1 cellular context compared by ENCODE assay signal in the genomic region with DNA sequence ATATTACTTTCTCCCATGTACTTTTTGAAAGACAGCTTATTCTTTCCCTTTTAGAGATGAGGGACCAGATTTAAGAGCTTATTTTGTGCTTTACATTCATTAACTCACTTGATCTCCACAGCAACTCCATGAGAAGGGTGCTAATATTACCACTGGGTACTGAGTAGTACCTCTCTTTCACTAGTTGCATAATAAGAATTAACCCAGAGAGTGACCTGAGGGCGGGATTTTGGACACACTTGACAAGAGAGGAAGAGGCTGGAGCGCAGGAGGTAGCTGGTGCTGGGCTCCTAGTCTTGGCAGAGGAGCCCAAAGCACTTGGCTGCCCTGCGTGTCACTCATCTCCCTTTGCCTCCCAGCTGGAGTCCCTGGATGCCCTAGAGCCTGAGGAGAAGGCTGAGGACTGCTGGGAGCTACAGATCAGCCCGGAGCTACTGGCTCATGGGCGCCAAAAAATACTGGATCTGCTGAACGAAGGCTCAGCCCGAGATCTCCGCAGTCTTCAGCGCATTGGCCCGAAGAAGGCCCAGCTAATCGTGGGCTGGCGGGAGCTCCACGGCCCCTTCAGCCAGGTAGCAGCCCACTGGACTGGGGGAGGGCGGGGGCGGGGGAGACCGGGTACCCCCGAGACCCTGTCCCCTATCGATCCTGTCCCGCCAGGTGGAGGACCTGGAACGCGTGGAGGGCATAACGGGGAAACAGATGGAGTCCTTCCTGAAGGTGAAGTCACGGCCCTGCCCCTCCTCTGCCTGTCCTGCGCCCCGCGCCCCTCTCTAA.
TF ChIP-seq lines count a peak whose summit lies in the region.

No MANE protein-coding gene starts in this region.

TF ChIP-seq in HEK293, 187 proteins besides CTCF, POLR2A, EP300 and RAD21:
- no peak for TF ChIP-seq ZNF266 (tag by site-specific recombination; IDR thresholded peaks at IDR 0.05; ENCODE audit: low read depth)
- TF ChIP-seq ZSCAN30 (tag by site-specific recombination; IDR thresholded peaks at IDR 0.05), result no peak
- TF ChIP-seq ZNF660 (tag by site-specific recombination; IDR thresholded peaks at IDR 0.05), result peak; percentile 6; the same call in 1 of the 2 replicates
- TF ChIP-seq ZFP3 (tag by site-specific recombination; IDR thresholded peaks at IDR 0.05; ENCODE audit: low read depth), result no peak
- peak; percentile 80 for TF ChIP-seq PRDM1 (tag by site-specific recombination; IDR thresholded peaks at IDR 0.05)
- TF ChIP-seq ZNF837 (tag by site-specific recombination; IDR thresholded peaks at IDR 0.05), result 0 out of 2 replicates have a peak, but pooled peaks have one; percentile 38
- 0 out of 2 replicates have a peak, but pooled peaks have one; percentile 42 for TF ChIP-seq ZNF777 (tag by site-specific recombination; IDR thresholded peaks at IDR 0.05; ENCODE audit: borderline replicate concordance)
- TF ChIP-seq, protein P1, sequence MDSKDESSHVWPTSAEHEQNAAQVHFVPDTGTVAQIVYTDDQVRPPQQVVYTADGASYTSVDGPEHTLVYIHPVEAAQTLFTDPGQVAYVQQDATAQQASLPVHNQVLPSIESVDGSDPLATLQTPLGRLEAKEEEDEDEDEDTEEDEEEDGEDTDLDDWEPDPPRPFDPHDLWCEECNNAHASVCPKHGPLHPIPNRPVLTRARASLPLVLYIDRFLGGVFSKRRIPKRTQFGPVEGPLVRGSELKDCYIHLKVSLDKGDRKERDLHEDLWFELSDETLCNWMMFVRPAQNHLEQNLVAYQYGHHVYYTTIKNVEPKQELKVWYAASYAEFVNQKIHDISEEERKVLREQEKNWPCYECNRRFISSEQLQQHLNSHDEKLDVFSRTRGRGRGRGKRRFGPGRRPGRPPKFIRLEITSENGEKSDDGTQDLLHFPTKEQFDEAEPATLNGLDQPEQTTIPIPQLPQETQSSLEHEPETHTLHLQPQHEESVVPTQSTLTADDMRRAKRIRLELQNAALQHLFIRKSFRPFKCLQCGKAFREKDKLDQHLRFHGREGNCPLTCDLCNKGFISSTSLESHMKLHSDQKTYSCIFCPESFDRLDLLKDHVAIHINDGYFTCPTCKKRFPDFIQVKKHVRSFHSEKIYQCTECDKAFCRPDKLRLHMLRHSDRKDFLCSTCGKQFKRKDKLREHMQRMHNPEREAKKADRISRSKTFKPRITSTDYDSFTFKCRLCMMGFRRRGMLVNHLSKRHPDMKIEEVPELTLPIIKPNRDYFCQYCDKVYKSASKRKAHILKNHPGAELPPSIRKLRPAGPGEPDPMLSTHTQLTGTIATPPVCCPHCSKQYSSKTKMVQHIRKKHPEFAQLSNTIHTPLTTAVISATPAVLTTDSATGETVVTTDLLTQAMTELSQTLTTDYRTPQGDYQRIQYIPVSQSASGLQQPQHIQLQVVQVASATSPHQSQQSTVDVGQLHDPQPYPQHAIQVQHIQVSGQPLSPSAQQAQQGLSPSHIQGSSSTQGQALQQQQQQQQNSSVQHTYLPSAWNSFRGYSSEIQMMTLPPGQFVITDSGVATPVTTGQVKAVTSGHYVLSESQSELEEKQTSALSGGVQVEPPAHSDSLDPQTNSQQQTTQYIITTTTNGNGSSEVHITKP (tag by site-specific recombination; IDR thresholded peaks at IDR 0.05), result peak; percentile 93
- TF ChIP-seq, protein P2, sequence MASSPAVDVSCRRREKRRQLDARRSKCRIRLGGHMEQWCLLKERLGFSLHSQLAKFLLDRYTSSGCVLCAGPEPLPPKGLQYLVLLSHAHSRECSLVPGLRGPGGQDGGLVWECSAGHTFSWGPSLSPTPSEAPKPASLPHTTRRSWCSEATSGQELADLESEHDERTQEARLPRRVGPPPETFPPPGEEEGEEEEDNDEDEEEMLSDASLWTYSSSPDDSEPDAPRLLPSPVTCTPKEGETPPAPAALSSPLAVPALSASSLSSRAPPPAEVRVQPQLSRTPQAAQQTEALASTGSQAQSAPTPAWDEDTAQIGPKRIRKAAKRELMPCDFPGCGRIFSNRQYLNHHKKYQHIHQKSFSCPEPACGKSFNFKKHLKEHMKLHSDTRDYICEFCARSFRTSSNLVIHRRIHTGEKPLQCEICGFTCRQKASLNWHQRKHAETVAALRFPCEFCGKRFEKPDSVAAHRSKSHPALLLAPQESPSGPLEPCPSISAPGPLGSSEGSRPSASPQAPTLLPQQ (tag by site-specific recombination; IDR thresholded peaks at IDR 0.05), result no peak
- 0 out of 2 replicates have a peak, but pooled peaks have one; percentile 14 for TF ChIP-seq ZNF157 (tag by site-specific recombination; IDR thresholded peaks at IDR 0.05)
- TF ChIP-seq ZBTB48 (tag by site-specific recombination; IDR thresholded peaks at IDR 0.05), result peak; percentile 80
- TF ChIP-seq ZNF133 (tag by site-specific recombination; IDR thresholded peaks at IDR 0.05), result no peak; the same call in 1 of the 2 replicates
- peak; percentile 83 for TF ChIP-seq ZIC2 (tag by site-specific recombination; IDR thresholded peaks at IDR 0.05)
- 0 out of 2 replicates have a peak, but pooled peaks have one; percentile 34 for TF ChIP-seq REPIN1 (tag by site-specific recombination; IDR thresholded peaks at IDR 0.05; ENCODE audit: low read depth)
- TF ChIP-seq, protein P3, sequence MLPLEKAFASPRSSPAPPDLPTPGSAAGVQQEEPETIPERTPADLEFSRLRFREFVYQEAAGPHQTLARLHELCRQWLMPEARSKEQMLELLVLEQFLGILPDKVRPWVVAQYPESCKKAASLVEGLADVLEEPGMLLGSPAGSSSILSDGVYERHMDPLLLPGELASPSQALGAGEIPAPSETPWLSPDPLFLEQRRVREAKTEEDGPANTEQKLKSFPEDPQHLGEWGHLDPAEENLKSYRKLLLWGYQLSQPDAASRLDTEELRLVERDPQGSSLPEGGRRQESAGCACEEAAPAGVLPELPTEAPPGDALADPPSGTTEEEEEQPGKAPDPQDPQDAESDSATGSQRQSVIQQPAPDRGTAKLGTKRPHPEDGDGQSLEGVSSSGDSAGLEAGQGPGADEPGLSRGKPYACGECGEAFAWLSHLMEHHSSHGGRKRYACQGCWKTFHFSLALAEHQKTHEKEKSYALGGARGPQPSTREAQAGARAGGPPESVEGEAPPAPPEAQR (tag by site-specific recombination; IDR thresholded peaks at IDR 0.05), result 0 out of 2 replicates have a peak, but pooled peaks have one; percentile 2
- TF ChIP-seq, protein P4, sequence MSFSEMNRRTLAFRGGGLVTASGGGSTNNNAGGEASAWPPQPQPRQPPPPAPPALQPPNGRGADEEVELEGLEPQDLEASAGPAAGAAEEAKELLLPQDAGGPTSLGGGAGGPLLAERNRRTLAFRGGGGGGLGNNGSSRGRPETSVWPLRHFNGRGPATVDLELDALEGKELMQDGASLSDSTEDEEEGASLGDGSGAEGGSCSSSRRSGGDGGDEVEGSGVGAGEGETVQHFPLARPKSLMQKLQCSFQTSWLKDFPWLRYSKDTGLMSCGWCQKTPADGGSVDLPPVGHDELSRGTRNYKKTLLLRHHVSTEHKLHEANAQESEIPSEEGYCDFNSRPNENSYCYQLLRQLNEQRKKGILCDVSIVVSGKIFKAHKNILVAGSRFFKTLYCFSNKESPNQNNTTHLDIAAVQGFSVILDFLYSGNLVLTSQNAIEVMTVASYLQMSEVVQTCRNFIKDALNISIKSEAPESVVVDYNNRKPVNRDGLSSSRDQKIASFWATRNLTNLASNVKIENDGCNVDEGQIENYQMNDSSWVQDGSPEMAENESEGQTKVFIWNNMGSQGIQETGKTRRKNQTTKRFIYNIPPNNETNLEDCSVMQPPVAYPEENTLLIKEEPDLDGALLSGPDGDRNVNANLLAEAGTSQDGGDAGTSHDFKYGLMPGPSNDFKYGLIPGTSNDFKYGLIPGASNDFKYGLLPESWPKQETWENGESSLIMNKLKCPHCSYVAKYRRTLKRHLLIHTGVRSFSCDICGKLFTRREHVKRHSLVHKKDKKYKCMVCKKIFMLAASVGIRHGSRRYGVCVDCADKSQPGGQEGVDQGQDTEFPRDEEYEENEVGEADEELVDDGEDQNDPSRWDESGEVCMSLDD (tag by site-specific recombination; IDR thresholded peaks at IDR 0.05), result no peak; the same call in none of the 2 replicates
- TF ChIP-seq ZNF174 (tag by site-specific recombination; IDR thresholded peaks at IDR 0.05), result no peak
- TF ChIP-seq ZNF76 (tag by site-specific recombination; IDR thresholded peaks at IDR 0.05; ENCODE audit: borderline replicate concordance, low read depth), result peak; percentile 78; the same call in 1 of the 2 replicates
- TF ChIP-seq ZNF221 (tag by site-specific recombination; IDR thresholded peaks at IDR 0.05; ENCODE audit: borderline replicate concordance), result no peak
- TF ChIP-seq, protein P5, sequence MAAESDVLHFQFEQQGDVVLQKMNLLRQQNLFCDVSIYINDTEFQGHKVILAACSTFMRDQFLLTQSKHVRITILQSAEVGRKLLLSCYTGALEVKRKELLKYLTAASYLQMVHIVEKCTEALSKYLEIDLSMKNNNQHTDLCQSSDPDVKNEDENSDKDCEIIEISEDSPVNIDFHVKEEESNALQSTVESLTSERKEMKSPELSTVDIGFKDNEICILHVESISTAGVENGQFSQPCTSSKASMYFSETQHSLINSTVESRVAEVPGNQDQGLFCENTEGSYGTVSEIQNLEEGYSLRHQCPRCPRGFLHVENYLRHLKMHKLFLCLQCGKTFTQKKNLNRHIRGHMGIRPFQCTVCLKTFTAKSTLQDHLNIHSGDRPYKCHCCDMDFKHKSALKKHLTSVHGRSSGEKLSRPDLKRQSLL (tag by site-specific recombination; IDR thresholded peaks at IDR 0.05), result peak; percentile 75
- TF ChIP-seq ZNF112 (tag by site-specific recombination; IDR thresholded peaks at IDR 0.05), result no peak
- TF ChIP-seq, protein P6, sequence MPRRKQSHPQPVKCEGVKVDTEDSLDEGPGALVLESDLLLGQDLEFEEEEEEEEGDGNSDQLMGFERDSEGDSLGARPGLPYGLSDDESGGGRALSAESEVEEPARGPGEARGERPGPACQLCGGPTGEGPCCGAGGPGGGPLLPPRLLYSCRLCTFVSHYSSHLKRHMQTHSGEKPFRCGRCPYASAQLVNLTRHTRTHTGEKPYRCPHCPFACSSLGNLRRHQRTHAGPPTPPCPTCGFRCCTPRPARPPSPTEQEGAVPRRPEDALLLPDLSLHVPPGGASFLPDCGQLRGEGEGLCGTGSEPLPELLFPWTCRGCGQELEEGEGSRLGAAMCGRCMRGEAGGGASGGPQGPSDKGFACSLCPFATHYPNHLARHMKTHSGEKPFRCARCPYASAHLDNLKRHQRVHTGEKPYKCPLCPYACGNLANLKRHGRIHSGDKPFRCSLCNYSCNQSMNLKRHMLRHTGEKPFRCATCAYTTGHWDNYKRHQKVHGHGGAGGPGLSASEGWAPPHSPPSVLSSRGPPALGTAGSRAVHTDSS (tag by site-specific recombination; IDR thresholded peaks at IDR 0.05), result peak; percentile 40; the same call in 1 of the 2 replicates
- TF ChIP-seq ZBTB7A (tag by site-specific recombination; IDR thresholded peaks at IDR 0.05; ENCODE audit: low read depth), result peak; percentile 80
- TF ChIP-seq ZBTB17 (tag by site-specific recombination; IDR thresholded peaks at IDR 0.05), result peak; percentile 57; the same call in 1 of the 2 replicates
- TF ChIP-seq ZNF792 (tag by site-specific recombination; IDR thresholded peaks at IDR 0.05), result no peak
- TF ChIP-seq ZNF423 (tag by site-specific recombination; IDR thresholded peaks at IDR 0.05), result no peak
- TF ChIP-seq ZNF623 (tag by site-specific recombination; IDR thresholded peaks at IDR 0.05), result 0 out of 2 replicates have a peak, but pooled peaks have one; percentile 20
- no peak for TF ChIP-seq ZNF514 (tag by site-specific recombination; IDR thresholded peaks at IDR 0.05)
